ENCODE assay signal across 22 cellular contexts in genomic region chr22:33758125-33758483, GRCh38.
"Had no signal": no experiment of that assay in that cellular context is flagged by ENCODE, and none has a peak within 500 bp of the region (broad histone marks: within the 10 kb centered on the region; RNA-seq: fewer than 3 reads in every experiment).

No MANE protein-coding gene starts in this region.

- DNase-seq: activated B cell treated with CpG ODN at 0.5 μM for 24 hours; activated CD4-positive, alpha-beta T cell treated with anti-CD3 and anti-CD28 coated beads, Interleukin-2, amount 10 ng/mL, durations not matched to agents 24 days and 14 days; activated CD8-positive, alpha-beta memory T cell treated with anti-CD3 and anti-CD28 coated beads, Interleukin-2, amount 50 U/mL, for 48 hours; activated CD8-positive, alpha-beta T cell treated with anti-CD3 and anti-CD28 coated beads, Interleukin-2, amount 10 ng/mL, durations not matched to agents 7 days and 5 days; activated gamma-delta T cell; activated T-cell treated with anti-CD3 and anti-CD28 coated beads, Interleukin-2, amount 50 U/mL, for 72 hours; colonic mucosa; hippocampal formation; immature natural killer cell; midbrain; retina; stimulated activated CD4-positive, alpha-beta T cell treated with anti-CD3 and anti-CD28 coated beads, Interleukin-15, amount 100 ng/mL, for 24 hours; stimulated activated CD4-positive, alpha-beta T cell treated with anti-CD3 and anti-CD28 coated beads, Interleukin-4, amount 100 ng/mL, for 1 hour; stimulated activated naive CD4-positive, alpha-beta T cell; T-helper 2 cell; tibial artery had no signal

- H3K27ac Mint-ChIP-seq: activated B cell treated with CpG ODN at 0.5 μM for 24 hours; activated CD4-positive, alpha-beta T cell treated with anti-CD3 and anti-CD28 coated beads, Interleukin-2, amount 10 ng/mL, durations not matched to agents 24 days and 14 days; activated CD8-positive, alpha-beta T cell treated with anti-CD3 and anti-CD28 coated beads, Interleukin-2, amount 10 ng/mL, durations not matched to agents 7 days and 5 days; activated naive CD4-positive, alpha-beta T cell treated with anti-CD3 and anti-CD28 coated beads, Interleukin-2, amount 50 U/mL, for 72 hours; activated T-cell treated with anti-CD3 and anti-CD28 coated beads, Interleukin-2, amount 50 U/mL, for 72 hours; immature natural killer cell had no signal

- H3K9me3 Mint-ChIP-seq: activated B cell treated with CpG ODN at 0.5 μM for 24 hours had no signal

- H3K4me3 Mint-ChIP-seq: activated B cell treated with CpG ODN at 0.5 μM for 24 hours; activated CD4-positive, alpha-beta T cell treated with anti-CD3 and anti-CD28 coated beads, Interleukin-2, amount 10 ng/mL, durations not matched to agents 24 days and 14 days; activated CD8-positive, alpha-beta T cell treated with anti-CD3 and anti-CD28 coated beads, Interleukin-2, amount 10 ng/mL, durations not matched to agents 7 days and 5 days; activated T-cell treated with anti-CD3 and anti-CD28 coated beads, Interleukin-2, amount 50 U/mL, for 72 hours; immature natural killer cell had no signal

- H3K36me3 ChIP-seq: cardiac muscle cell, colonic mucosa, uterus had no signal

- H3K9me3 ChIP-seq: colonic mucosa, tibial artery, uterus had no signal

- H3K9ac ChIP-seq: parathyroid adenoma had no signal

- H3K27me3 Mint-ChIP-seq: activated B cell treated with CpG ODN at 0.5 μM for 24 hours; activated CD4-positive, alpha-beta T cell treated with anti-CD3 and anti-CD28 coated beads, Interleukin-2, amount 10 ng/mL, durations not matched to agents 24 days and 14 days had no signal

- H3K4me3 ChIP-seq: cardiac muscle cell, colonic mucosa, skin epidermis, tibial artery, uterus had no signal

- H3K27me3 ChIP-seq: cardiac muscle cell, colonic mucosa, tibial artery, uterus had no signal

- H3K4me1 ChIP-seq: colonic mucosa, parathyroid adenoma, uterus had no signal

- H3K4me1 Mint-ChIP-seq: activated CD4-positive, alpha-beta T cell treated with anti-CD3 and anti-CD28 coated beads, Interleukin-2, amount 10 ng/mL, durations not matched to agents 24 days and 14 days; immature natural killer cell had no signal

- H3K27ac ChIP-seq: cardiac muscle cell, colonic mucosa, parathyroid adenoma, skin epidermis, tibial artery, uterus had no signal

- ATAC-seq: activated CD8-positive, alpha-beta T cell treated with anti-CD3 and anti-CD28 coated beads, Interleukin-2, amount 10 ng/mL, durations not matched to agents 7 days and 5 days; activated naive CD4-positive, alpha-beta T cell treated with anti-CD3 and anti-CD28 coated beads, Interleukin-2, amount 50 U/mL, for 72 hours; activated T-cell treated with anti-CD3 and anti-CD28 coated beads, Interleukin-2, amount 50 U/mL, for 72 hours; esophagus mucosa had no signal
